In genomic region chr3:31918179-31919165, GRCh38 we compare ENCODE assay signal across 8 cellular contexts.
A peak's percentile ranks its signal among the peaks of the same experiment; 100 is the strongest.
DNase-seq lines count a peak whose midpoint lies in the region; ATAC-seq, FAIRE-seq and TF ChIP-seq lines count a peak whose summit lies in the region.

No MANE protein-coding gene starts in this region.

- no peak for DNase-seq in CD4-positive, alpha-beta T cell
- DNase-seq in endothelial cell of umbilical vein (ENCODE audit: low read depth, low spot score) = peak; percentile 26
- no peak for DNase-seq in MG63
- DNase-seq in NCI-H1048 (lab: John Stamatoyannopoulos, UW) = no peak
- DNase-seq in cerebellar nuclear complex (lab: John Stamatoyannopoulos, UW) = no peak

- no peak overlapping the region for H3K9ac ChIP-seq in endothelial cell of umbilical vein (replicated peaks; ENCODE audit: extremely low read depth, insufficient read depth, low read length)

- H3K79me2 ChIP-seq in endothelial cell of umbilical vein (ENCODE audit: control insufficient read depth, insufficient read depth, low read length) = peaks cover 17% of the 10 kb centered on the region

- no peak overlapping the region for H2AFZ ChIP-seq in endothelial cell of umbilical vein (ENCODE audit: low read depth, low read length)

- no peaks in the 10 kb centered on the region for H3K27me3 ChIP-seq in CD4-positive, alpha-beta T cell (ENCODE audit: control insufficient read depth, insufficient read depth, low read length)
- H3K27me3 ChIP-seq in endothelial cell of umbilical vein (ENCODE audit: control insufficient read depth in 2 of 2, insufficient read depth in 2 of 2, low read length in 2 of 2) (no peaks in the 10 kb centered on the region), MG63 (no peaks in the 10 kb centered on the region)

- CTCF ChIA-PET in CD4-positive, alpha-beta T cell (lab: Charles Lee) = no interaction called here
- CTCF ChIA-PET in endothelial cell of umbilical vein (lab: Charles Lee) = interaction anchor here (1.3 kb wide), 1 partner anchor 11 kb away, joined by 4 read pairs; no protein-coding TSS in a partner anchor

- peaks cover 4% of the 10 kb centered on the region for H3K9me3 ChIP-seq in CD4-positive, alpha-beta T cell (ENCODE audit: control insufficient read depth, low read length)
- H3K9me3 ChIP-seq in endothelial cell of umbilical vein (replicated peaks; ENCODE audit: control insufficient read depth, insufficient read depth, low read length) = no peaks in the 10 kb centered on the region
- no peaks in the 10 kb centered on the region for H3K9me3 ChIP-seq in MG63

- no peak overlapping the region for H3K4me3 ChIP-seq in endothelial cell of umbilical vein (replicated peaks in 1 of 3; ENCODE audit: insufficient read depth in 1 of 3, low read depth in 1 of 3, low read length in 3 of 3)
- H3K4me3 ChIP-seq in MG63 = no peak overlapping the region

- H3K27me3 Mint-ChIP-seq in CD4-positive, alpha-beta T cell = no peaks in the 10 kb centered on the region
- peaks cover 5% of the 10 kb centered on the region for H3K27me3 Mint-ChIP-seq in activated T-helper 17 cell treated with anti-CD3 and anti-CD28 coated beads, Interleukin-2, amount 50 U/mL, for 72 hours

- no peaks in the 10 kb centered on the region for H3K4me1 ChIP-seq in endothelial cell of umbilical vein (ENCODE audit: control insufficient read depth, extremely low read depth, insufficient read depth, low read length)

- no peak overlapping the region for H3K4me2 ChIP-seq in endothelial cell of umbilical vein (ENCODE audit: insufficient read depth, low read length)

- no peak for TF ChIP-seq CTCF in CD4-positive, alpha-beta T cell (IDR thresholded peaks at IDR 0.05)
- no peak for TF ChIP-seq CTCF in endothelial cell of umbilical vein (IDR thresholded peaks at IDR 0.05; ENCODE audit: extremely low read depth in 1 of 2, insufficient read depth in 1 of 2, low read depth in 1 of 2, low read length in 2 of 2)

- no peak overlapping the region for H3K27ac ChIP-seq in CD4-positive, alpha-beta T cell (ENCODE audit: low read depth, low read length)
- no peak overlapping the region for H3K27ac ChIP-seq in endothelial cell of umbilical vein (ENCODE audit: insufficient read depth, low read depth, low read length)

- dilution Hi-C loops in endothelial cell of umbilical vein (cut with MboI; ENCODE audit: extremely low pct_ligation_motif_present, low sequenced_read_pairs) = no loop called here

- ATAC-seq in CD4-positive, alpha-beta T cell (ENCODE audit: poor library complexity) = peak; percentile 26
- ATAC-seq in GM19467 (IDR thresholded peaks at IDR 0.05; ENCODE audit: unreplicated experiment) = peak; percentile 72
- ATAC-seq in HG03457 (IDR thresholded peaks at IDR 0.05; ENCODE audit: unreplicated experiment) = peak; percentile 65
- ATAC-seq in activated T-helper 17 cell treated with anti-CD3 and anti-CD28 coated beads, Interleukin-2, amount 50 U/mL, for 72 hours (replicated peaks) = no peak

- no peaks in the 10 kb centered on the region for H4K20me1 ChIP-seq in endothelial cell of umbilical vein (replicated peaks; ENCODE audit: control insufficient read depth, extremely low read depth, insufficient read depth, low read length)

- H3K36me3 ChIP-seq in endothelial cell of umbilical vein (ENCODE audit: control insufficient read depth in 2 of 2, extremely low read depth in 1 of 2, insufficient read depth in 2 of 2, low read length in 2 of 2) = no peaks in the 10 kb centered on the region
- H3K36me3 ChIP-seq in MG63 = no peaks in the 10 kb centered on the region

- TF ChIP-seq POLR2A in endothelial cell of umbilical vein (IDR thresholded peaks at IDR 0.05; ENCODE audit: low read depth, low read length) = no peak

- H3K9me3 Mint-ChIP-seq in CD4-positive, alpha-beta T cell = peaks cover 11% of the 10 kb centered on the region
- H3K9me3 Mint-ChIP-seq in activated T-helper 17 cell treated with anti-CD3 and anti-CD28 coated beads, Interleukin-2, amount 50 U/mL, for 72 hours = peaks cover 16% of the 10 kb centered on the region

- H3K9me1 ChIP-seq in endothelial cell of umbilical vein (replicated peaks; ENCODE audit: control insufficient read depth, extremely low read depth, insufficient read depth, low read length) = no peaks in the 10 kb centered on the region

- peak overlapping the region; percentile 13 for H3K27ac Mint-ChIP-seq in CD4-positive, alpha-beta T cell
- no peak overlapping the region for H3K27ac Mint-ChIP-seq in activated T-helper 17 cell treated with anti-CD3 and anti-CD28 coated beads, Interleukin-2, amount 50 U/mL, for 72 hours

- intact Hi-C loops in CD4-positive, alpha-beta T cell (cut with DNase I, micrococcal nuclease) = no loop called here
- intact Hi-C loops in endothelial cell of umbilical vein (cut with micrococcal nuclease) = no loop called here

- peak; percentile 40 for FAIRE-seq in endothelial cell of umbilical vein (lab: Jason Lieb, UNC)

- POLR2A ChIA-PET in CD4-positive, alpha-beta T cell (lab: Charles Lee) = interaction anchor here (0.6 kb wide), 1 partner anchor 1226 kb away, joined by 3 read pairs; no protein-coding TSS in a partner anchor
- POLR2A ChIA-PET in endothelial cell of umbilical vein (lab: Charles Lee) = no interaction called here

- BruUV-seq in endothelial cell of umbilical vein (replicated peaks; lab: Mats Ljungman, UMichigan) = no TSS peak

- H3K4me1 Mint-ChIP-seq in CD4-positive, alpha-beta T cell (ENCODE audit: low read depth) = peaks cover 30% of the 10 kb centered on the region
- peaks cover 5% of the 10 kb centered on the region for H3K4me1 Mint-ChIP-seq in activated T-helper 17 cell treated with anti-CD3 and anti-CD28 coated beads, Interleukin-2, amount 50 U/mL, for 72 hours

- H3K4me3 Mint-ChIP-seq in CD4-positive, alpha-beta T cell = peak overlapping the region; percentile 71
- no peak overlapping the region for H3K4me3 Mint-ChIP-seq in activated T-helper 17 cell treated with anti-CD3 and anti-CD28 coated beads, Interleukin-2, amount 50 U/mL, for 72 hours

- H3K36me3 Mint-ChIP-seq in CD4-positive, alpha-beta T cell (ENCODE audit: low read depth) = no peaks in the 10 kb centered on the region
- H3K36me3 Mint-ChIP-seq in activated T-helper 17 cell treated with anti-CD3 and anti-CD28 coated beads, Interleukin-2, amount 50 U/mL, for 72 hours (ENCODE audit: low read depth) = no peaks in the 10 kb centered on the region

TF ChIP-seq in endothelial cell of umbilical vein, 7 proteins besides CTCF, POLR2A, EP300 and RAD21:
- TF ChIP-seq MYC (IDR thresholded peaks at IDR 0.05; ENCODE audit: low read depth, low read length) = no peak
- TF ChIP-seq FOS (IDR thresholded peaks at IDR 0.05; ENCODE audit: borderline replicate concordance, insufficient read depth, low read length) = no peak
- no peak for TF ChIP-seq EZH2 (IDR thresholded peaks at IDR 0.05; ENCODE audit: borderline replicate concordance, low read depth, low read length, severe bottlenecking)
- no peak for TF ChIP-seq JUN (IDR thresholded peaks at IDR 0.05; ENCODE audit: borderline replicate concordance, insufficient read depth, insufficient read length, low read depth)
- no peak for TF ChIP-seq MAX (IDR thresholded peaks at IDR 0.05; ENCODE audit: insufficient read depth, insufficient read length)
- no peak for TF ChIP-seq GATA2 (IDR thresholded peaks at IDR 0.05; ENCODE audit: insufficient read depth, insufficient read length, low read depth, low read length)
- TF ChIP-seq POLR2AphosphoS5 (IDR thresholded peaks at IDR 0.05; ENCODE audit: insufficient read depth, low read depth, low read length) = no peak
